In the genomic region with DNA sequence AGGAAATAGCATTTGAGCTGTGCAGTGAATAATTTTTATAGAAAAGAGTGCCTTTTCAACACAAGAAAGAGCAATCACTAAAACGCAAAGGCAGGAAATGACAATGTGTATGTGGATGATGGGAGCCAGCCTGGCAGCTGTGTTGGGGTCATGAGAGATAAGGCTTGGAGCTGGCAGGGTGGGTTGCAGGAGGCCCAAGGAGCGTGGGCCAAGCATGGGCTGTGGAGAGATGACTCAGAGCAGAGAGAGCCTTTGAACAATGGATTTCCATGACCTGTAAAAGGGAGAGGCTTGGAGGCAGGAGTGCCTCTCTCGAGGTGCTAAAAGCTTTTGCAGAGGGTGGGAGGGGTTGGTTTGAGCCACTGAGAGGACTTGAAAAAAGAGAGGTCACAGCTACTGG, we compare ENCODE assay signal across 1 cellular context.
TF ChIP-seq lines count a peak whose summit lies in the region.

No MANE protein-coding gene starts in this region.

TF ChIP-seq in HEK293, 187 proteins besides CTCF, POLR2A, EP300 and RAD21 (continued from another document):
- TF ChIP-seq KLF17 (tag by site-specific recombination; IDR thresholded peaks at IDR 0.05) (0 out of 2 replicates have a peak, but pooled peaks have one; percentile 42), ZNF792 (tag by site-specific recombination; IDR thresholded peaks at IDR 0.05) (no peak), ZFHX2 (tag by site-specific recombination; conservative IDR thresholded peaks at IDR 0.05) (peak; percentile 68), ZNF626 (tag by site-specific recombination; IDR thresholded peaks at IDR 0.05) (no peak), TCF7L2 (IDR thresholded peaks at IDR 0.05; ENCODE audit: borderline replicate concordance, low read depth, low read length) (no peak), ZNF112 (tag by site-specific recombination; IDR thresholded peaks at IDR 0.05) (no peak), YY1 (tag by site-specific recombination; IDR thresholded peaks at IDR 0.05) (no peak), ELK4 (IDR thresholded peaks at IDR 0.05; ENCODE audit: borderline replicate concordance, low read depth, low read length) (no peak)
